ENCODE assay signal across 11 cellular contexts in the genomic region with DNA sequence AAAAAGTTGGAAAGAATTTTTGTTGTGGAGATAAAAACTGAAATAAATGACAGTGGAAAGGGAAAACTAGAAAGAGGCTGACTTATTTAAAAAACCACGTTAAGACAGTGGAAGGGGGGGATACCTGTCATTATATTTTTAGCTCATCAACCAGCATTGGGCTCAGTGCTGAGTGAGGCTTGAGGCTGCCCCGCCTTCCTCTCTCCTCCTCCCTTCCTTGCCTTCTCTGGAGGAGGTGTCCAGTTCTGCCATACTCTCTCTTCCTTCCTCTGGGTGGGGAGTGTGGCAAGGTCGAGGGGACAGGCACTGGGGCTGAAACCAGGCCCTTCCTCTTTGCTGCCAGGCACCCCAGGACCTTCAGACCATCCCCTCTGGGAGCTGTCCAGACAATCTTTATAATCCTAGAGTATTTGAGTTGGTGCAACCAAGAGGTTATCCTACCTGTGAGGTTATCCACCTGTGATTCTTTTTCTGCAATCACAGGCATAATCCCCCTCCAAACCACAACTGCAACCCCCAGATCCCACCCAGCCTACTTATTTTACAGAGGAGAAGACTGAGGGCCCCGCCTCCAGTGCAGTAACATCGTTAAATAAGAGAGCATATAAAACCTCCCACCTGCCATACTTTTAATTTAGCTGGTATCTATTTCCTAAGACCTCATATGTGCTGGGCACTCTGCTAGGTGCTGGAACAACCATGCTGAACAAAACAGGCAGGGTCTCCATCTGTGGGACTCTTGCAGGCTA.
DNase-seq lines count a peak whose midpoint lies in the region; ATAC-seq and TF ChIP-seq lines count a peak whose summit lies in the region.
"Had no signal": no experiment of that assay in that cellular context is flagged by ENCODE, and none has a peak within 500 bp of the region (broad histone marks: within the 10 kb centered on the region; RNA-seq: fewer than 3 reads in every experiment).

No MANE protein-coding gene starts in this region.

- no peaks in the 10 kb centered on the region for H4K20me1 ChIP-seq in osteoblast (ENCODE audit: insufficient read depth, low read length)

- H3K36me3 Mint-ChIP-seq in Caco-2 (ENCODE audit: insufficient read depth, unreplicated experiment), result peaks cover 12% of the 10 kb centered on the region
- H3K36me3 Mint-ChIP-seq: activated CD4-positive, alpha-beta memory T cell treated with anti-CD3 and anti-CD28 coated beads for 36 hours; activated naive CD4-positive, alpha-beta T cell treated with anti-CD3 and anti-CD28 coated beads, Interleukin-2, amount 50 U/mL, for 72 hours had no signal

- peak overlapping the region; percentile 51 for H3K27ac Mint-ChIP-seq in Caco-2 (ENCODE audit: unreplicated experiment)
- H3K27ac Mint-ChIP-seq: activated CD4-positive, alpha-beta memory T cell treated with anti-CD3 and anti-CD28 coated beads for 36 hours; activated naive CD4-positive, alpha-beta T cell treated with anti-CD3 and anti-CD28 coated beads, Interleukin-2, amount 50 U/mL, for 72 hours had no signal

- CTCF ChIA-PET in Caco-2 (lab: Charles Lee), result interaction anchor here (0.6 to 2.1 kb wide), 11 partner anchors 13 to 705 kb away, joined by 3 to 13 read pairs (median 3); no protein-coding TSS in a partner anchor

- H3K4me2 ChIP-seq in osteoblast (ENCODE audit: insufficient read depth, low read length), result peak overlapping the region; percentile 83

- H3K27me3 ChIP-seq in Caco-2 (replicated peaks; ENCODE audit: control insufficient read depth, insufficient read depth, low read length) (no peaks in the 10 kb centered on the region), osteoblast (ENCODE audit: insufficient read depth, low read length) (no peaks in the 10 kb centered on the region)

- no peaks in the 10 kb centered on the region for H3K79me2 ChIP-seq in osteoblast (ENCODE audit: insufficient read depth, low read length)

- POLR2A ChIA-PET in Caco-2 (lab: Charles Lee), result interaction anchor here (0.5 to 1.9 kb wide), 10 partner anchors 17 to 872 kb away, joined by 3 to 11 read pairs (median 6); no protein-coding TSS in a partner anchor

- ATAC-seq in SK-N-SH treated with all-trans-retinoic acid at 6 μM for 48 hours (peak; percentile 20; the same call in 2 of the 3 replicates), left ventricle myocardium superior (peak; percentile 19), HG02870 (IDR thresholded peaks at IDR 0.05; ENCODE audit: unreplicated experiment) (no peak), GM18867 (IDR thresholded peaks at IDR 0.05; ENCODE audit: unreplicated experiment) (no peak)
- ATAC-seq: activated naive CD4-positive, alpha-beta T cell treated with anti-CD3 and anti-CD28 coated beads, Interleukin-2, amount 50 U/mL, for 72 hours had no signal

- no peaks in the 10 kb centered on the region for H3K27me3 Mint-ChIP-seq in Caco-2 (ENCODE audit: insufficient read depth, unreplicated experiment)

- BruUV-seq in Caco-2 (replicated peaks; lab: Mats Ljungman, UMichigan), result TSS peak; percentile 60

- no peaks in the 10 kb centered on the region for H3K36me3 ChIP-seq in Caco-2 (ENCODE audit: control insufficient read depth, insufficient read depth, low read length)
- no peaks in the 10 kb centered on the region for H3K36me3 ChIP-seq in osteoblast (ENCODE audit: insufficient read depth, low read length)

- intact Hi-C loops in Caco-2 (cut with micrococcal nuclease; ENCODE audit: unreplicated experiment), result no loop called here
- intact Hi-C loops in left ventricle myocardium superior (cut with micrococcal nuclease), result no loop called here
- intact Hi-C loops in lower leg skin (cut with DNase I; ENCODE audit: low total_unique reads), result no loop called here

- peak overlapping the region; percentile 86 for H2AFZ ChIP-seq in osteoblast (ENCODE audit: low read length)

- peaks cover 34% of the 10 kb centered on the region for H3K4me1 Mint-ChIP-seq in Caco-2 (ENCODE audit: low read depth, unreplicated experiment)

- peak; percentile 83 to 89 for DNase-seq in Caco-2
- DNase-seq in left ventricle myocardium superior, result no peak
- DNase-seq in osteoblast (ENCODE audit: insufficient read length, low spot score, missing footprints), result no peak
- DNase-seq in lower leg skin (ENCODE audit: low spot score in 2 of 2), result no peak
- no peak for DNase-seq in NAMALWA (ENCODE audit: low spot score)
- DNase-seq: activated CD4-positive, alpha-beta memory T cell treated with anti-CD3 and anti-CD28 coated beads for 36 hours; NK-92 treated with Interleukin-12 subunit alpha and Interleukin-12 subunit beta, amount 100 ng/mL, for 24 hours had no signal

- TF ChIP-seq CTCF in Caco-2 (IDR thresholded peaks at IDR 0.05; ENCODE audit: insufficient read depth in 1 of 2, low read depth in 1 of 2, low read length in 1 of 2, severe bottlenecking in 1 of 2, unreplicated experiment in 1 of 2), result no peak
- TF ChIP-seq CTCF in osteoblast (IDR thresholded peaks at IDR 0.05; ENCODE audit: extremely low read depth, low read depth, low read length), result no peak
- TF ChIP-seq CTCF in lower leg skin (IDR thresholded peaks at IDR 0.05), result no peak

- H3K4me1 ChIP-seq in Caco-2 (peaks cover 35% of the 10 kb centered on the region), osteoblast (ENCODE audit: insufficient read depth, low read length) (peaks cover 3% of the 10 kb centered on the region)

- 47 to 55% methylated on average over 5 of the region's 5 CpGs for WGBS in lower leg skin, 2 donors

- H3K4me3 ChIP-seq in Caco-2 (ENCODE audit: low read depth, low read length) (peak overlapping the region; percentile 58), osteoblast (ENCODE audit: insufficient read depth, low read length) (peak overlapping the region; percentile 63), lower leg skin (ENCODE audit: low read depth, poor library complexity, severe bottlenecking) (no peak overlapping the region)

- no peak for TF ChIP-seq POLR2A in lower leg skin (IDR thresholded peaks at IDR 0.05)

- peak overlapping the region; percentile 68 for H3K4me3 Mint-ChIP-seq in Caco-2 (ENCODE audit: unreplicated experiment)
- H3K4me3 Mint-ChIP-seq: activated CD4-positive, alpha-beta memory T cell treated with anti-CD3 and anti-CD28 coated beads for 36 hours had no signal

- peaks cover 12% of the 10 kb centered on the region for H3K9me3 Mint-ChIP-seq in Caco-2 (ENCODE audit: unreplicated experiment)
- H3K9me3 Mint-ChIP-seq: activated CD4-positive, alpha-beta memory T cell treated with anti-CD3 and anti-CD28 coated beads for 36 hours; activated naive CD4-positive, alpha-beta T cell treated with anti-CD3 and anti-CD28 coated beads, Interleukin-2, amount 50 U/mL, for 72 hours had no signal

- no peak overlapping the region for H3K27ac ChIP-seq in osteoblast (ENCODE audit: low read depth, low read length)

- no peaks in the 10 kb centered on the region for H3K9me3 ChIP-seq in Caco-2
- no peaks in the 10 kb centered on the region for H3K9me3 ChIP-seq in osteoblast (ENCODE audit: low read depth, low read length)

TF ChIP-seq in SK-N-SH treated with all-trans-retinoic acid at 6 μM for 48 hours, 23 proteins besides CTCF, POLR2A, EP300 and RAD21 (continues in another document):
- no peak for TF ChIP-seq RARB (CRISPR knock-in tag; IDR thresholded peaks at IDR 0.05)
- no peak for TF ChIP-seq ZFP3 (CRISPR knock-in tag; IDR thresholded peaks at IDR 0.05)
- TF ChIP-seq, protein P1, sequence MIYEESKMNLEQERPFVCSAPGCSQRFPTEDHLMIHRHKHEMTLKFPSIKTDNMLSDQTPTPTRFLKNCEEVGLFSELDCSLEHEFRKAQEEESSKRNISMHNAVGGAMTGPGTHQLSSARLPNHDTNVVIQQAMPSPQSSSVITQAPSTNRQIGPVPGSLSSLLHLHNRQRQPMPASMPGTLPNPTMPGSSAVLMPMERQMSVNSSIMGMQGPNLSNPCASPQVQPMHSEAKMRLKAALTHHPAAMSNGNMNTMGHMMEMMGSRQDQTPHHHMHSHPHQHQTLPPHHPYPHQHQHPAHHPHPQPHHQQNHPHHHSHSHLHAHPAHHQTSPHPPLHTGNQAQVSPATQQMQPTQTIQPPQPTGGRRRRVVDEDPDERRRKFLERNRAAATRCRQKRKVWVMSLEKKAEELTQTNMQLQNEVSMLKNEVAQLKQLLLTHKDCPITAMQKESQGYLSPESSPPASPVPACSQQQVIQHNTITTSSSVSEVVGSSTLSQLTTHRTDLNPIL (CRISPR knock-in tag; IDR thresholded peaks at IDR 0.05; ENCODE audit: low read depth), result no peak
- TF ChIP-seq TOX (CRISPR knock-in tag; IDR thresholded peaks at IDR 0.05; ENCODE audit: borderline replicate concordance), result no peak
- no peak for TF ChIP-seq ZNF70 (CRISPR knock-in tag; IDR thresholded peaks at IDR 0.05)
- TF ChIP-seq TCF4 (CRISPR knock-in tag; IDR thresholded peaks at IDR 0.05; ENCODE audit: borderline replicate concordance), result no peak
- no peak for TF ChIP-seq ISL1 (CRISPR knock-in tag; IDR thresholded peaks at IDR 0.05)
- no peak for TF ChIP-seq PPARA (CRISPR knock-in tag; IDR thresholded peaks at IDR 0.05; ENCODE audit: borderline replicate concordance)
- TF ChIP-seq SNAI2 (CRISPR knock-in tag; IDR thresholded peaks at IDR 0.05), result no peak
- no peak for TF ChIP-seq POU6F1 (CRISPR knock-in tag; IDR thresholded peaks at IDR 0.05; ENCODE audit: borderline replicate concordance, low read depth)
- TF ChIP-seq CSDC2 (CRISPR knock-in tag; IDR thresholded peaks at IDR 0.05), result no peak

Comparison
In these comparisons a context has a peak if more than half of its experiments do, and no peak if none do; other contexts are left out.
1. DNase-seq: peak in Caco-2 (2 of 2); none in left ventricle myocardium superior (single experiment), osteoblast (single experiment), lower leg skin (0 of 2) and NAMALWA (single experiment).
2. ATAC-seq: peak in SK-N-SH treated with all-trans-retinoic acid at 6 μM for 48 hours (single experiment) and left ventricle myocardium superior (single experiment); none in HG02870 (single experiment) and GM18867 (single experiment).